ENCODE assay signal across 8 cellular contexts in genomic region chr15:75347222-75348033, GRCh38. TPM values are rescaled to one million over a fixed set of nuclear protein-coding genes. Genes with fewer than 3 reads are reported as not detected.
DNase-seq lines count a peak whose midpoint lies in the region; ATAC-seq and TF ChIP-seq lines count a peak whose summit lies in the region.

No MANE protein-coding gene starts in this region.

- TF ChIP-seq CTCF in AG09309 (IDR thresholded peaks at IDR 0.05; ENCODE audit: control insufficient read depth, insufficient read depth, low read depth, low read length, missing control alignments): no peak
- TF ChIP-seq CTCF in foreskin fibroblast (IDR thresholded peaks at IDR 0.05; ENCODE audit: low read depth, low read length): no peak
- TF ChIP-seq CTCF in neural crest cell (conservative IDR thresholded peaks at IDR 0.05): no peak
- no peak for TF ChIP-seq CTCF in upper lobe of left lung (IDR thresholded peaks at IDR 0.05)

- no peaks in the 10 kb centered on the region for H3K27me3 ChIP-seq in upper lobe of left lung

- H3K27ac ChIP-seq in upper lobe of left lung: peak overlapping the region; percentile 73 to 87 (median 81)

- peaks cover 17 to 34% (median 22%) of the 10 kb centered on the region in 4 donors for H3K4me1 ChIP-seq in upper lobe of left lung

- H3K9me3 Mint-ChIP-seq in activated T-helper 17 cell treated with anti-CD3 and anti-CD28 coated beads, Interleukin-2, amount 50 U/mL, for 72 hours: peaks cover 7% of the 10 kb centered on the region
- no peaks in the 10 kb centered on the region for H3K9me3 Mint-ChIP-seq in neural crest cell

- peaks cover 21% of the 10 kb centered on the region for H3K4me1 Mint-ChIP-seq in activated T-helper 17 cell treated with anti-CD3 and anti-CD28 coated beads, Interleukin-2, amount 50 U/mL, for 72 hours
- peaks cover 11% of the 10 kb centered on the region for H3K4me1 Mint-ChIP-seq in neural crest cell

- H3K4me3 Mint-ChIP-seq in activated T-helper 17 cell treated with anti-CD3 and anti-CD28 coated beads, Interleukin-2, amount 50 U/mL, for 72 hours: peak overlapping the region; percentile 90
- H3K4me3 Mint-ChIP-seq in neural crest cell: peak overlapping the region; percentile 89

- no peak for TF ChIP-seq EP300 in upper lobe of left lung (IDR thresholded peaks at IDR 0.05)

- TF ChIP-seq POLR2A in upper lobe of left lung (IDR thresholded peaks at IDR 0.05): peak in 1 of 4 donors; percentile 42

- H3K9me3 ChIP-seq in upper lobe of left lung: no peaks in the 10 kb centered on the region

- H3K4me3 ChIP-seq in AG09309 (ENCODE audit: control insufficient read depth, low read depth, low read length): peak overlapping the region; percentile 70
- H3K4me3 ChIP-seq in foreskin fibroblast (ENCODE audit: low read depth in 1 of 2, low read length in 2 of 2): peak overlapping the region; percentile 68 to 75
- peak overlapping the region; percentile 62 to 94 (median 92) for H3K4me3 ChIP-seq in upper lobe of left lung

- no peaks in the 10 kb centered on the region for H3K36me3 ChIP-seq in upper lobe of left lung

- 1% methylated on average over 50 of the region's 65 CpGs; no CpG with 5 or more reads in 1 of the 2 donors for WGBS in upper lobe of left lung, 2 donors

- peak overlapping the region; percentile 87 for H3K27ac Mint-ChIP-seq in activated T-helper 17 cell treated with anti-CD3 and anti-CD28 coated beads, Interleukin-2, amount 50 U/mL, for 72 hours
- no peak overlapping the region for H3K27ac Mint-ChIP-seq in neural crest cell (ENCODE audit: unreplicated experiment)

- ATAC-seq in GM19438 (IDR thresholded peaks at IDR 0.05; ENCODE audit: low read depth, unreplicated experiment) (peak; percentile 79), upper lobe of left lung (ENCODE audit: low FRiP score in 2 of 2) (peak; percentile 79 to 85), HG02870 (IDR thresholded peaks at IDR 0.05; ENCODE audit: unreplicated experiment) (no peak)
- peak; percentile 65 for ATAC-seq in activated T-helper 17 cell treated with anti-CD3 and anti-CD28 coated beads, Interleukin-2, amount 50 U/mL, for 72 hours (replicated peaks)

- H3K36me3 Mint-ChIP-seq in activated T-helper 17 cell treated with anti-CD3 and anti-CD28 coated beads, Interleukin-2, amount 50 U/mL, for 72 hours (ENCODE audit: low read depth): peaks cover 12% of the 10 kb centered on the region
- H3K36me3 Mint-ChIP-seq in neural crest cell (ENCODE audit: low read depth): no peaks in the 10 kb centered on the region

- no peak for DNase-seq in AG09309 (ENCODE audit: low read depth)
- peak; percentile 24 for DNase-seq in NCI-H510A (lab: John Stamatoyannopoulos, UW)
- DNase-seq in foreskin fibroblast: peak in 1 of 2 donors; percentile 76
- peak; percentile 48 for DNase-seq in neural crest cell (ENCODE audit: low read depth, low spot score)
- DNase-seq in upper lobe of left lung: peak; percentile 55 to 92

- H3K27me3 Mint-ChIP-seq in activated T-helper 17 cell treated with anti-CD3 and anti-CD28 coated beads, Interleukin-2, amount 50 U/mL, for 72 hours: no peaks in the 10 kb centered on the region
- H3K27me3 Mint-ChIP-seq in neural crest cell (ENCODE audit: low read depth): peaks cover 26% of the 10 kb centered on the region

RNA-seq across cellular contexts. Expression of gene NEIL1, which starts 0.6 kb away (rescaled TPM):
- 10 to 100 TPM; 11.6 to 56.7 TPM for total RNA-seq in activated T-helper 17 cell treated with anti-CD3 and anti-CD28 coated beads, Interleukin-2, amount 50 U/mL, for 72 hours
- total RNA-seq in neural crest cell: 18.4 and 20.4 TPM in 2 replicates
- total RNA-seq in upper lobe of left lung: 100 to 1,000 TPM in 1 of 6 donors, 10 to 100 TPM in 5; 41.8 to 272 (median 52.2) TPM

RNA-seq across cellular contexts. Expression of gene COMMD4, which starts 11.6 kb away (rescaled TPM):
- total RNA-seq in activated T-helper 17 cell treated with anti-CD3 and anti-CD28 coated beads, Interleukin-2, amount 50 U/mL, for 72 hours: 10 to 100 TPM; 69.9 to 78.9 TPM
- 156 and 161 TPM in 2 replicates for total RNA-seq in neural crest cell
- 100 to 1,000 TPM in 1 of 6 donors, 10 to 100 TPM in 5; 28.7 to 104 (median 76.0) TPM for total RNA-seq in upper lobe of left lung

RNA-seq across cellular contexts. Expression of gene MAN2C1, which starts 21.0 kb away (rescaled TPM):
- total RNA-seq in activated T-helper 17 cell treated with anti-CD3 and anti-CD28 coated beads, Interleukin-2, amount 50 U/mL, for 72 hours: 100 to 1,000 TPM; 114 to 245 TPM
- total RNA-seq in neural crest cell: 209 and 222 TPM in 2 replicates
- 1,000 to 10,000 TPM in 1 of 6 donors, 100 to 1,000 TPM in 5; 147 to 1,046 (median 251) TPM for total RNA-seq in upper lobe of left lung
